9 cellular contexts compared by ENCODE assay signal in genomic region chr4:74098628-74098995, GRCh38. TPM values are rescaled to one million over a fixed set of nuclear protein-coding genes. Genes with fewer than 3 reads are reported as not detected.
A peak's percentile ranks its signal among the peaks of the same experiment; 100 is the strongest.
DNase-seq lines count a peak whose midpoint lies in the region; ATAC-seq, FAIRE-seq and TF ChIP-seq lines count a peak whose summit lies in the region.
"Had no signal": no experiment of that assay in that cellular context is flagged by ENCODE, and none has a peak within 500 bp of the region (broad histone marks: within the 10 kb centered on the region; RNA-seq: fewer than 3 reads in every experiment).

No MANE protein-coding gene starts in this region.

- no peak for DNase-seq in activated CD4-positive, alpha-beta T cell treated with anti-CD3 and anti-CD28 coated beads, Interleukin-2, amount 10 ng/mL, durations not matched to agents 24 days and 14 days
- no peak for DNase-seq in activated CD4-positive, alpha-beta T cell treated with anti-CD3 and anti-CD28 coated beads for 48 hours
- DNase-seq in MCF 10A (ENCODE audit: unreplicated experiment) (no peak), HepG2 (ENCODE audit: low spot score) (no peak), UCSD-AML1 (lab: John Stamatoyannopoulos, UW; ENCODE audit: unreplicated experiment) (no peak)

- H3K36me3 ChIP-seq in HepG2 (replicated peaks in 1 of 2; ENCODE audit: control insufficient read depth in 1 of 2, insufficient read depth in 2 of 2, low read length in 2 of 2) (no peaks in the 10 kb centered on the region), thymus (ENCODE audit: control insufficient read depth, insufficient read depth) (no peaks in the 10 kb centered on the region)

- H3K4me1 ChIP-seq in HepG2 (ENCODE audit: insufficient read depth, low read length): peaks cover 18% of the 10 kb centered on the region
- H3K4me1 ChIP-seq in thymus (ENCODE audit: control insufficient read depth, insufficient read depth, low read length): peaks cover 8% of the 10 kb centered on the region

- TF ChIP-seq POLR2A in HepG2 (IDR thresholded peaks at IDR 0.05; ENCODE audit: insufficient read depth in 1 of 2, low read depth in 2 of 2, low read length in 2 of 2): no peak

- ATAC-seq in HepG2: no peak
- no peak for ATAC-seq in HG03025 (IDR thresholded peaks at IDR 0.05; ENCODE audit: low FRiP score, unreplicated experiment)
- ATAC-seq in HG02884 (IDR thresholded peaks at IDR 0.05; ENCODE audit: unreplicated experiment): no peak

- peak overlapping the region; percentile 97 for H3K4me2 ChIP-seq in HepG2 (ENCODE audit: low read depth, low read length)

- no peak for TF ChIP-seq RAD21 in HepG2 (CRISPR knock-in tag; IDR thresholded peaks at IDR 0.05)

- BruUV-seq in MCF 10A (replicated peaks; lab: Mats Ljungman, UMichigan) (no TSS peak), HepG2 (replicated peaks; lab: Mats Ljungman, UMichigan) (no TSS peak)

- H3K9me3 Mint-ChIP-seq in activated CD4-positive, alpha-beta T cell treated with anti-CD3 and anti-CD28 coated beads, Interleukin-2, amount 10 ng/mL, durations not matched to agents 24 days and 14 days: no peaks in the 10 kb centered on the region
- H3K9me3 Mint-ChIP-seq in MCF 10A (ENCODE audit: unreplicated experiment): no peaks in the 10 kb centered on the region

- H3K27me3 Mint-ChIP-seq in activated CD4-positive, alpha-beta T cell treated with anti-CD3 and anti-CD28 coated beads, Interleukin-2, amount 10 ng/mL, durations not matched to agents 24 days and 14 days: peaks cover 58% of the 10 kb centered on the region
- no peaks in the 10 kb centered on the region for H3K27me3 Mint-ChIP-seq in MCF 10A (ENCODE audit: insufficient read depth, unreplicated experiment)

- no peak overlapping the region; the same call in 1 of the 2 replicates for H3K9ac ChIP-seq in HepG2 (ENCODE audit: insufficient read depth, low read depth, low read length)

- TF ChIP-seq EP300 in HepG2 (IDR thresholded peaks at IDR 0.05; ENCODE audit: low read depth in 2 of 2, low read length in 2 of 2) (no peak), HepG2 (CRISPR knock-in tag; IDR thresholded peaks at IDR 0.05; ENCODE audit: borderline replicate concordance) (no peak)

- CTCF ChIA-PET in MCF 10A (lab: Yijun Ruan, JAX) (interaction anchor here (0.6 to 4.9 kb wide), 22 partner anchors 10 to 435 kb away, joined by 3 to 52 read pairs (median 4); partner anchors contain the start of genes CXCL1 and CXCL3), HepG2 (lab: Yijun Ruan, JAX; ENCODE audit: low intra/inter-chr PET ratio, low total read pairs) (no interaction called here)

- H3K4me1 Mint-ChIP-seq in activated CD4-positive, alpha-beta T cell treated with anti-CD3 and anti-CD28 coated beads, Interleukin-2, amount 10 ng/mL, durations not matched to agents 24 days and 14 days: peaks cover 10% of the 10 kb centered on the region
- peaks cover 33% of the 10 kb centered on the region for H3K4me1 Mint-ChIP-seq in MCF 10A (ENCODE audit: insufficient read depth, unreplicated experiment)

- intact Hi-C loops in activated CD4-positive, alpha-beta T cell treated with anti-CD3 and anti-CD28 coated beads, Interleukin-2, amount 10 ng/mL, durations not matched to agents 24 days and 14 days (cut with micrococcal nuclease): no loop called here
- intact Hi-C loops in MCF 10A (cut with micrococcal nuclease): loop anchor here (1.0 to 2.0 kb wide), 3 partner anchors 60 to 436 kb away; partner anchors contain the start of gene CXCL3
- intact Hi-C loops in HepG2 (cut with micrococcal nuclease; ENCODE audit: unreplicated experiment): no loop called here

- POLR2A ChIA-PET in MCF 10A (lab: Yijun Ruan, JAX): interaction anchor here (0.6 to 10.5 kb wide), 39 partner anchors 8 to 451 kb away, joined by 3 to 521 read pairs (median 4); partner anchors contain the start of genes CXCL1, CXCL3, EPGN and MTHFD2L
- POLR2A ChIA-PET in HepG2 (lab: Yijun Ruan, JAX): interaction anchor here (1.0 to 2.4 kb wide), 2 partner anchors 12 to 59 kb away, joined by 3 to 6 read pairs; no protein-coding TSS in a partner anchor

- H2AFZ ChIP-seq in HepG2 (ENCODE audit: low read length): no peak overlapping the region

- H3K4me3 Mint-ChIP-seq in activated CD4-positive, alpha-beta T cell treated with anti-CD3 and anti-CD28 coated beads, Interleukin-2, amount 10 ng/mL, durations not matched to agents 24 days and 14 days: peak overlapping the region; percentile 78
- H3K4me3 Mint-ChIP-seq in MCF 10A (ENCODE audit: unreplicated experiment): peak overlapping the region; percentile 84

- no peaks in the 10 kb centered on the region for H3K9me3 ChIP-seq in HepG2 (ENCODE audit: low read length)
- H3K9me3 ChIP-seq in thymus (ENCODE audit: control insufficient read depth): no peaks in the 10 kb centered on the region

- H3K27ac ChIP-seq in HepG2 (ENCODE audit: extremely low read length, insufficient read depth, low read length) (no peak overlapping the region), thymus (ENCODE audit: low read depth) (peak overlapping the region; percentile 8)

- H4K20me1 ChIP-seq in HepG2 (ENCODE audit: insufficient read depth, low read length): no peaks in the 10 kb centered on the region

- WGBS in HepG2 (ENCODE audit: low lambda C conversion rate): 69% methylated on average over 10 of the region's 24 CpGs
- WGBS in thymus: 5% methylated on average over 24 of the region's 24 CpGs

- H3K27me3 ChIP-seq in HepG2 (ENCODE audit: control insufficient read depth in 1 of 2, insufficient read depth in 2 of 2, low read length in 2 of 2) (peaks cover 0 to 12% of the 10 kb centered on the region in 2 experiments; a peak in 2 of 5 replicates), thymus (ENCODE audit: control insufficient read depth, insufficient read depth) (no peaks in the 10 kb centered on the region)

- H3K36me3 Mint-ChIP-seq in activated CD4-positive, alpha-beta T cell treated with anti-CD3 and anti-CD28 coated beads, Interleukin-2, amount 10 ng/mL, durations not matched to agents 24 days and 14 days (ENCODE audit: low read depth): no peaks in the 10 kb centered on the region
- H3K36me3 Mint-ChIP-seq in MCF 10A (ENCODE audit: insufficient read depth, unreplicated experiment): peaks cover 38% of the 10 kb centered on the region

- FAIRE-seq in HepG2 (lab: Jason Lieb, UNC): no peak

- TF ChIP-seq CTCF in MCF 10A (IDR thresholded peaks at IDR 0.05; ENCODE audit: unreplicated experiment) (no peak), HepG2 (CRISPR knock-in tag; IDR thresholded peaks at IDR 0.05) (no peak)

- in situ Hi-C loops in HepG2 (cut with HindIII; ENCODE audit: extremely low pct_ligation_motif_present, low pct_unique_long_range_greater_than_20kb): no loop called here

- H3K79me2 ChIP-seq in HepG2 (ENCODE audit: insufficient read depth, low read length): no peaks in the 10 kb centered on the region

- H3K4me3 ChIP-seq in HepG2 (replicated peaks in 1 of 3; ENCODE audit: insufficient read depth in 1 of 3, low read depth in 2 of 3, low read length in 3 of 3) (peak overlapping the region in 1 of 3 experiments; percentile 75; a peak in 1 of 6 replicates), thymus (ENCODE audit: low read length) (peak overlapping the region; percentile 82)

- no peak overlapping the region for H3K27ac Mint-ChIP-seq in activated CD4-positive, alpha-beta T cell treated with anti-CD3 and anti-CD28 coated beads, Interleukin-2, amount 10 ng/mL, durations not matched to agents 24 days and 14 days
- H3K27ac Mint-ChIP-seq in MCF 10A (ENCODE audit: low read depth, unreplicated experiment): peak overlapping the region; percentile 88

RNA-seq across cellular contexts. Expression of gene CXCL2, which starts 0.4 kb away (rescaled TPM):
- total RNA-seq in activated CD4-positive, alpha-beta T cell treated with anti-CD3 and anti-CD28 coated beads, Interleukin-2, amount 10 ng/mL, durations not matched to agents 24 days and 14 days: not detected in 2 replicates
- 62.3 and 76.2 TPM in 2 replicates for total RNA-seq in MCF 10A (2022)
- total RNA-seq in HepG2 (2016; rRNA removed; fragmentation: Illumina TruSeq; extraction: Trizol): 0.44 and 0.97 TPM in 2 replicates
- 1.3 and 1.6 TPM in 2 replicates for total RNA-seq in HepG2 (2016; cell fraction: cytosol; rRNA removed; fragmentation: Illumina TruSeq; extraction: Trizol; ENCODE audit: low read depth)
- 0.15 and 0.76 TPM in 2 replicates for total RNA-seq in HepG2 (2016; cell fraction: insoluble cytoplasmic fraction; rRNA removed; fragmentation: Illumina TruSeq; extraction: Trizol)
- 0.90 and 1.0 TPM in 2 replicates for total RNA-seq in HepG2 (2016; cell fraction: membrane; rRNA removed; fragmentation: Illumina TruSeq; extraction: Trizol)
- 1.6 and 1.9 TPM in 2 replicates for total RNA-seq in HepG2 (2016; cell fraction: nucleus; rRNA removed; fragmentation: Illumina TruSeq; extraction: Trizol)
- polyA plus RNA-seq in HepG2 (2011; rRNA removed): not detected in 2 replicates
- 0.06 TPM in 1 of 2 replicates, not detected in the other for polyA plus RNA-seq in HepG2 (2011; cell fraction: cytosol; rRNA removed)
- 0.33 and 0.56 TPM in 2 replicates for polyA plus RNA-seq in HepG2 (2011; cell fraction: nucleus; rRNA removed)
- polyA plus RNA-seq in HepG2 (2012): not detected in 2 replicates
- 0.14 and 0.32 TPM in 2 replicates for polyA plus RNA-seq in HepG2 (2016; cell fraction: cytosol; fragmentation: Illumina TruSeq; extraction: Trizol; ENCODE audit: low read depth)
- 0.40 and 0.66 TPM in 2 replicates for polyA plus RNA-seq in HepG2 (2016; cell fraction: insoluble cytoplasmic fraction; fragmentation: Illumina TruSeq; extraction: Trizol; ENCODE audit: low read depth)
- polyA plus RNA-seq in HepG2 (2016; cell fraction: membrane; fragmentation: Illumina TruSeq; extraction: Trizol; ENCODE audit: low read depth): 0.21 and 0.46 TPM in 2 replicates
- 3.8 and 4.3 TPM in 2 replicates for polyA plus RNA-seq in HepG2 (2016; cell fraction: nucleus; fragmentation: Illumina TruSeq; extraction: Trizol; ENCODE audit: insufficient read depth, low read depth)
- 5.7 TPM in 1 of 2 replicates, not detected in the other for polyA minus RNA-seq in HepG2 (2011; rRNA and poly(A)+ RNA removed; ENCODE audit: low replicate concordance)
- not detected in 2 replicates for polyA minus RNA-seq in HepG2 (2011; cell fraction: cytosol; rRNA and poly(A)+ RNA removed)
- not detected in 2 replicates for polyA minus RNA-seq in HepG2 (2011; cell fraction: nucleus; rRNA and poly(A)+ RNA removed)
- 9.4 TPM for polyA plus RNA-seq in thymus
- total RNA-seq: T-helper 2 cell treated with Interferon-gamma antibody and Interleukin-4, amounts not matched to agents 100 ng/mL and 5 ng/mL, for 36 hours had no signal

RNA-seq across cellular contexts. Expression of gene MTHFD2L, which starts 59.3 kb away (rescaled TPM):
- total RNA-seq in activated CD4-positive, alpha-beta T cell treated with anti-CD3 and anti-CD28 coated beads, Interleukin-2, amount 10 ng/mL, durations not matched to agents 24 days and 14 days: 9.4 and 10.0 TPM in 2 replicates
- 110 and 113 TPM in 2 replicates for total RNA-seq in MCF 10A (2022)
- 11.2 and 14.9 TPM in 2 replicates for total RNA-seq in HepG2 (2016; rRNA removed; fragmentation: Illumina TruSeq; extraction: Trizol)
- 36.2 and 41.6 TPM in 2 replicates for total RNA-seq in HepG2 (2016; cell fraction: cytosol; rRNA removed; fragmentation: Illumina TruSeq; extraction: Trizol; ENCODE audit: low read depth)
- total RNA-seq in HepG2 (2016; cell fraction: insoluble cytoplasmic fraction; rRNA removed; fragmentation: Illumina TruSeq; extraction: Trizol): 10.3 and 13.4 TPM in 2 replicates
- 23.7 and 23.8 TPM in 2 replicates for total RNA-seq in HepG2 (2016; cell fraction: membrane; rRNA removed; fragmentation: Illumina TruSeq; extraction: Trizol)
- 29.5 and 31.0 TPM in 2 replicates for total RNA-seq in HepG2 (2016; cell fraction: nucleus; rRNA removed; fragmentation: Illumina TruSeq; extraction: Trizol)
- polyA plus RNA-seq in HepG2 (2011; rRNA removed): 8.0 and 10.5 TPM in 2 replicates
- 2.9 and 4.8 TPM in 2 replicates for polyA plus RNA-seq in HepG2 (2011; cell fraction: cytosol; rRNA removed)
- polyA plus RNA-seq in HepG2 (2011; cell fraction: nucleus; rRNA removed): 5.4 and 7.8 TPM in 2 replicates
- 7.8 and 8.7 TPM in 2 replicates for polyA plus RNA-seq in HepG2 (2012)
- 17.5 and 27.6 TPM in 2 replicates for polyA plus RNA-seq in HepG2 (2016; cell fraction: cytosol; fragmentation: Illumina TruSeq; extraction: Trizol; ENCODE audit: low read depth)
- polyA plus RNA-seq in HepG2 (2016; cell fraction: insoluble cytoplasmic fraction; fragmentation: Illumina TruSeq; extraction: Trizol; ENCODE audit: low read depth): 18.4 and 19.3 TPM in 2 replicates
- 20.0 and 23.5 TPM in 2 replicates for polyA plus RNA-seq in HepG2 (2016; cell fraction: membrane; fragmentation: Illumina TruSeq; extraction: Trizol; ENCODE audit: low read depth)
- 21.6 and 22.3 TPM in 2 replicates for polyA plus RNA-seq in HepG2 (2016; cell fraction: nucleus; fragmentation: Illumina TruSeq; extraction: Trizol; ENCODE audit: insufficient read depth, low read depth)
- polyA minus RNA-seq in HepG2 (2011; rRNA and poly(A)+ RNA removed; ENCODE audit: low replicate concordance): 5.1 and 6.2 TPM in 2 replicates
- polyA minus RNA-seq in HepG2 (2011; cell fraction: cytosol; rRNA and poly(A)+ RNA removed): 3.6 and 4.0 TPM in 2 replicates
- polyA minus RNA-seq in HepG2 (2011; cell fraction: nucleus; rRNA and poly(A)+ RNA removed): 48.3 and 57.2 TPM in 2 replicates
- 16.9 TPM for polyA plus RNA-seq in thymus

Comparison
In these comparisons a context has a peak if more than half of its experiments do, and no peak if none do; other contexts are left out.
1. RNA of gene CXCL2, which starts 0.4 kb away (total RNA-seq): 62.3 to 76.2 TPM in MCF 10A; 0.15 to 1.9 TPM in HepG2 and not detected in activated CD4-positive, alpha-beta T cell treated with anti-CD3 and anti-CD28 coated beads, Interleukin-2, amount 10 ng/mL, durations not matched to agents 24 days and 14 days; every median in the first group is over 10 times any median in the second.